ENCODE assay signal across 7 cellular contexts in the genomic region with DNA sequence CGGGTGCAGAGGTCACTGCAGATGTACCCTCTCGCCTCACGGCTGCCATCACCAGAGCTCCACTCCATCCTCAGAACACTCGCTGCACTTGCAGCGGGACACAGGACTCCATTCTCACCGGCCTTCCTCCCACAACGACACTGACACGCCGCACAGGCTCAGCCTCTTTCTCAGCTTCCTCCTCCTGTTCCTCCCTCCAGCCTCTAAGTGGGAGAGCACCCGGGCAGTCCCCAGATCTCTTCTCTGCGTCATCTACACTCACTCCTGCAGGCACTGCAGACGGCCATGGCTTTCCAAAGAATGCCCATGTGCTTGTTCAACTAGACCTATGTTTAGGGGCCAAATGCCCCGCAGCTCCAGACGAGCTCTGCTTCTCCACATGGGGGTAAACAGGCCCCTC. TPM values are rescaled to one million over a fixed set of nuclear protein-coding genes. Genes with fewer than 3 reads are reported as not detected.
A peak's percentile ranks its signal among the peaks of the same experiment; 100 is the strongest.
DNase-seq lines count a peak whose midpoint lies in the region; ATAC-seq, FAIRE-seq and TF ChIP-seq lines count a peak whose summit lies in the region.
"Had no signal": no experiment of that assay in that cellular context is flagged by ENCODE, and none has a peak within 500 bp of the region (broad histone marks: within the 10 kb centered on the region; RNA-seq: fewer than 3 reads in every experiment).

No MANE protein-coding gene starts in this region.

- peak overlapping the region in 4 of 6 donors; percentile 10 to 57 (median 33) for H3K27ac Mint-ChIP-seq in naive B cell

- TF ChIP-seq CTCF in RWPE1 (conservative IDR thresholded peaks at IDR 0.05; ENCODE audit: low read depth) = no peak

- H3K4me3 Mint-ChIP-seq in naive B cell = no peak overlapping the region
- H3K4me3 Mint-ChIP-seq: neural progenitor cell had no signal

- H3K27ac ChIP-seq in RWPE1 = peak overlapping the region; percentile 45
- H3K27ac ChIP-seq: neural progenitor cell, SK-N-MC, transverse colon had no signal

- ATAC-seq in naive B cell (ENCODE audit: low read depth in 2 of 2) (no peak), HG03442 (IDR thresholded peaks at IDR 0.05; ENCODE audit: unreplicated experiment) (no peak)

- no peaks in the 10 kb centered on the region for H3K9me3 Mint-ChIP-seq in naive B cell
- H3K9me3 Mint-ChIP-seq: neural progenitor cell had no signal

- POLR2A ChIA-PET in RWPE1 (lab: Yijun Ruan, JAX; ENCODE audit: low non-redundant PET) = no interaction called here

- no peak for DNase-seq in RWPE1 (ENCODE audit: low spot score)
- DNase-seq in naive B cell = no peak
- DNase-seq in GM12892 (ENCODE audit: insufficient read length) = no peak
- DNase-seq: transverse colon had no signal

- H3K4me1 Mint-ChIP-seq in naive B cell = peaks cover 24 to 39% (median 28%) of the 10 kb centered on the region in 3 donors

- FAIRE-seq in GM12892 (lab: Jason Lieb, UNC) = no peak

- H3K36me3 Mint-ChIP-seq in naive B cell = peaks cover 5 to 17% of the 10 kb centered on the region in 2 donors

- TF ChIP-seq POLR2A in GM12892 (IDR thresholded peaks at IDR 0.05; ENCODE audit: low read depth, low read length) = no peak

- H3K27me3 Mint-ChIP-seq in naive B cell = no peaks in the 10 kb centered on the region

- CTCF ChIA-PET in RWPE1 (lab: Yijun Ruan, JAX) = interaction anchor here (0.5 to 0.7 kb wide), 4 partner anchors 9 to 335 kb away, joined by 3 to 5 read pairs (median 4); no protein-coding TSS in a partner anchor

RNA-seq across cellular contexts. Expression of a gene that starts 14.3 kb away (rescaled TPM):
- 10 to 100 TPM in 1 of 6 donors, 1 to 10 TPM in 5; 2.0 to 10.1 (median 6.0) TPM for polyA plus RNA-seq in naive B cell (ENCODE audit: low read depth in 6 of 6)
- 4.0 TPM for polyA plus RNA-seq in GM12892 (2012; ENCODE audit: missing spikeins)

RNA-seq across cellular contexts. Expression of a gene that starts 14.7 kb away (rescaled TPM):
- polyA plus RNA-seq in naive B cell (ENCODE audit: low read depth in 6 of 6) = 10 to 100 TPM in 5 of 6 donors, 1 to 10 TPM in 1; 6.0 to 38.0 (median 15.5) TPM
- polyA plus RNA-seq in GM12892 (2012; ENCODE audit: missing spikeins) = 26.8 TPM

RNA-seq across cellular contexts. Expression of a gene that starts 14.7 kb away (rescaled TPM):
- 100 to 1,000 TPM in 1 of 6 donors, 10 to 100 TPM in 5; 66.7 to 156 (median 72.6) TPM for polyA plus RNA-seq in naive B cell (ENCODE audit: low read depth in 6 of 6)
- polyA plus RNA-seq in GM12892 (2012; ENCODE audit: missing spikeins) = 31.9 TPM

RNA-seq across cellular contexts. Expression of a gene that starts 56.8 kb away (rescaled TPM):
- polyA plus RNA-seq in naive B cell (ENCODE audit: low read depth in 6 of 6) = 10 to 100 TPM in 2 of 6 donors, 1 to 10 TPM in 4; 4.9 to 12.1 (median 7.9) TPM
- 31.0 TPM for polyA plus RNA-seq in GM12892 (2012; ENCODE audit: missing spikeins)
